ENCODE assay signal across 1 cellular context in the genomic region with DNA sequence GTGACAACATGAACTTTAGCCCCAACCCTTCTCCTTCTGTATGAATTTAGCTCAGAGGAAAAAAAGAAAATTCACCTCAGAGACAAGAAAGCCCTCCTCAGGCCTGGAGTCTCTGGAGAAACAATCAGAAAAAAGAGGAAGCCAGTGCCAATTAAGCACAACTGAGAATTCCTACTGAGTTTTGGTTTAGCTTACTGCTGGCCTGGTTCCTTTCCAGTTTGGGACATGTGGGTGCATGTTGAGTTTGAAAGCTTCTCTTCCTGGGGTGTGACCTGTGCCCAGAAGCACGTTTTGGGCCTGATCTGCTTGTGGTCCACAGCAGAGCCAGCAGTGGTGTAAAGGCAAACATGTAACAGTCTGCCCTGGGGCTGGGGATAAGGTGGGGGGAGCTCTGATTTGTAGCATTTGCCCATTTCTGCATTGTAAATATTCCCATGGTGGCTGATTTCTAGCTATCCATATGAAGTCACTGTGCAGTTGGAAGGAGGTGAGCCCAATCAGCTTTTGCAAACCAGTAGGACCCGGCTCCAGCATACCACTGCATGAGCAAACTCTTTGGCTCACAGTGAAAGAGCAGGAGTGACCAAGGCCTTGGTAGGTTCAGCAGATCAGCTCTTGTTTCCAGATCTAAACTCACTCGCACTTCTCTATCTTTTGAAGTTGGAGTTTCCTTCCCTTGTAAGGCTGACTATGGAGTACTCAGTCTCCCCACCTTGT.
TF ChIP-seq lines count a peak whose summit lies in the region.

No MANE protein-coding gene starts in this region.

TF ChIP-seq in endothelial cell of umbilical vein, 7 proteins besides CTCF, POLR2A, EP300 and RAD21:
- TF ChIP-seq, protein P1, sequence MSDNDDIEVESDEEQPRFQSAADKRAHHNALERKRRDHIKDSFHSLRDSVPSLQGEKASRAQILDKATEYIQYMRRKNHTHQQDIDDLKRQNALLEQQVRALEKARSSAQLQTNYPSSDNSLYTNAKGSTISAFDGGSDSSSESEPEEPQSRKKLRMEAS (IDR thresholded peaks at IDR 0.05; ENCODE audit: insufficient read depth, insufficient read length), result no peak
- no peak for TF ChIP-seq EZH2 (IDR thresholded peaks at IDR 0.05; ENCODE audit: borderline replicate concordance, low read depth, low read length, severe bottlenecking)
- TF ChIP-seq POLR2AphosphoS5 (IDR thresholded peaks at IDR 0.05; ENCODE audit: insufficient read depth, low read depth, low read length), result no peak
- TF ChIP-seq JUN (IDR thresholded peaks at IDR 0.05; ENCODE audit: borderline replicate concordance, insufficient read depth, insufficient read length, low read depth), result no peak
- no peak for TF ChIP-seq FOS (IDR thresholded peaks at IDR 0.05; ENCODE audit: borderline replicate concordance, insufficient read depth, low read length)
